ENCODE assay signal across 6 cellular contexts in the genomic region with DNA sequence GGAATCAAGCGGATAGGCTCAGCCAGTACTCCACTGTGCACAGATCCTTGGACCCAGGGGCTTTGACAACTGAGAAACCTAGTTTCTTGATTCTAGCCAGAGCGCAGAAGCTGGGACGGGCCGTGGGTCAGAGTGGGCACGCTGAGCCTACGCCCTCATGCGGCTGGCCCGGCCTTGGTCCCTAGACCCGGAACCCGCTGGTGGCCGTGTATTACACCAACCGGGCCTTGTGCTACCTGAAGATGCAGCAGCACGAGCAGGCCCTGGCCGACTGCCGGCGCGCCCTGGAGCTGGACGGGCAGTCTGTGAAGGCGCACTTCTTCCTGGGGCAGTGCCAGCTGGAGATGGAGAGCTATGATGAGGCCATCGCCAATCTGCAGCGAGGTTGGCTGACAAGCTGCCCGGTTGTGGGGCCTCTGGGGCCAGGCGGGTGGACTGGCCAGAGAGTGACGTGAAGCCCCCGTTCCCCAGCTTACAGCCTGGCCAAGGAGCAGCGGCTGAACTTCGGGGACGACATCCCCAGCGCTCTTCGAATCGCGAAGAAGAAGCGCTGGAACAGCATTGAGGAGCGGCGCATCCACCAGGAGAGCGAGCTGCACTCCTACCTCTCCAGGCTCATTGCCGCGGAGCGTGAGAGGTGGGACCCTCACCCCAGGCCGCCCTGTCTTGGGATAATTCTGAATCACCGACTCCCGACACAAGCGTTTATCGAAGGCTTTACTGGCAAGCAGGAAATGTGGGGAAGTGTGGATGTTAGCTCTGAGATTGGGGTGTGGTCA. TPM values are rescaled to one million over a fixed set of nuclear protein-coding genes. Genes with fewer than 3 reads are reported as not detected.
A peak's percentile ranks its signal among the peaks of the same experiment; 100 is the strongest.
DNase-seq lines count a peak whose midpoint lies in the region; ATAC-seq and TF ChIP-seq lines count a peak whose summit lies in the region.

No MANE protein-coding gene starts in this region.

- CTCF ChIA-PET in RWPE1 (lab: Yijun Ruan, JAX) = interaction anchor here (1.1 to 1.2 kb wide), 2 partner anchors 19 to 20 kb away, joined by 3 to 4 read pairs; no protein-coding TSS in a partner anchor

- H3K4me1 ChIP-seq in heart right ventricle = peaks cover 33 to 60% (median 50%) of the 10 kb centered on the region in 9 donors

- POLR2A ChIA-PET in RWPE1 (lab: Yijun Ruan, JAX; ENCODE audit: low non-redundant PET) = no interaction called here

- in situ Hi-C loops in GM18951 (cut with MboI; ENCODE audit: low sequenced_read_pairs, unreplicated experiment) = no loop called here

- H3K9me3 Mint-ChIP-seq in type B pancreatic cell = no peaks in the 10 kb centered on the region

- H3K4me1 Mint-ChIP-seq in type B pancreatic cell (ENCODE audit: unreplicated experiment) = peaks cover 3% of the 10 kb centered on the region

- peak overlapping the region; percentile 72 for H3K27ac Mint-ChIP-seq in type B pancreatic cell

- TF ChIP-seq CTCF in RWPE1 (conservative IDR thresholded peaks at IDR 0.05; ENCODE audit: low read depth) (no peak), heart right ventricle (IDR thresholded peaks at IDR 0.05) (peak in 2 of 9 donors; percentile 10 to 15), type B pancreatic cell (conservative IDR thresholded peaks at IDR 0.05) (no peak)

- H3K27me3 Mint-ChIP-seq in type B pancreatic cell = no peaks in the 10 kb centered on the region

- WGBS in heart right ventricle, 2 donors = 45% methylated on average over 44 of the region's 44 CpGs

- ATAC-seq in heart right ventricle (no peak), GM19467 (IDR thresholded peaks at IDR 0.05; ENCODE audit: unreplicated experiment) (no peak)

- H3K36me3 ChIP-seq in heart right ventricle = peaks cover 0 to 29% (median 19%) of the 10 kb centered on the region in 9 donors

- peaks cover 0 to 11% (median 0%) of the 10 kb centered on the region in 7 donors for H3K27me3 ChIP-seq in heart right ventricle

- intact Hi-C loops in heart right ventricle (cut with DNase I) = loop anchor here in 1 of 10 donors (2.0 kb wide), 1 partner anchor 40 kb away; a partner anchor contains a TSS

- peaks cover 4% of the 10 kb centered on the region for H3K36me3 Mint-ChIP-seq in type B pancreatic cell

- TF ChIP-seq POLR2A in GM18951 (IDR thresholded peaks at IDR 0.05; ENCODE audit: extremely low read depth, insufficient read depth, insufficient read length) = peak; percentile 24

- H3K4me3 ChIP-seq in heart right ventricle = peak overlapping the region; percentile 50 to 95 (median 71)

- peak overlapping the region; percentile 94 for H3K27ac ChIP-seq in RWPE1
- H3K27ac ChIP-seq in heart right ventricle = peak overlapping the region in 9 of 10 donors; percentile 92 to 99 (median 97)

- no peaks in the 10 kb centered on the region for H3K9me3 ChIP-seq in heart right ventricle

- peak overlapping the region; percentile 84 for H3K4me3 Mint-ChIP-seq in type B pancreatic cell

- DNase-seq in RWPE1 (ENCODE audit: low spot score) = no peak
- peak in 1 of 2 donors; percentile 54 for DNase-seq in heart right ventricle
- no peak for DNase-seq in type B pancreatic cell (ENCODE audit: extremely low spot score, unreplicated experiment)
- DNase-seq in T-helper 9 cell = no peak

RNA-seq across cellular contexts. Expression of a gene that starts 0.9 kb away (rescaled TPM):
- total RNA-seq in heart right ventricle (100 to 1,000 TPM; 101 to 147 (median 116) TPM), type B pancreatic cell (ENCODE audit: low replicate concordance) (74.7 and 80.3 TPM in 2 replicates)
- 100 to 1,000 TPM in 1 of 2 donors, 10 to 100 TPM in 1; 92.7 to 165 TPM for polyA plus RNA-seq in heart right ventricle

RNA-seq across cellular contexts. Expression of a gene that starts 3.0 kb away (rescaled TPM):
- total RNA-seq in heart right ventricle (10 to 100 TPM; 36.9 to 50.6 (median 44.0) TPM), type B pancreatic cell (ENCODE audit: low replicate concordance) (63.3 and 65.2 TPM in 2 replicates)
- polyA plus RNA-seq in heart right ventricle = 10 to 100 TPM; 34.7 to 60.6 TPM

RNA-seq across cellular contexts. Expression of a gene that starts 5.7 kb away (rescaled TPM):
- total RNA-seq in heart right ventricle = 1 to 10 TPM; 1.2 to 2.6 (median 2.1) TPM
- polyA plus RNA-seq in heart right ventricle = 1 to 10 TPM in 1 of 2 donors, under 1 TPM in 1; 0.90 to 7.4 TPM
- 2.2 and 2.7 TPM in 2 replicates for total RNA-seq in type B pancreatic cell (ENCODE audit: low replicate concordance)

RNA-seq across cellular contexts. Expression of a gene that starts 9.0 kb away (rescaled TPM):
- total RNA-seq in heart right ventricle (1 to 10 TPM; 6.8 to 9.7 (median 8.4) TPM), type B pancreatic cell (ENCODE audit: low replicate concordance) (18.2 and 21.0 TPM in 2 replicates)
- polyA plus RNA-seq in heart right ventricle = 1 to 10 TPM; 7.2 to 9.2 TPM

RNA-seq across cellular contexts. Expression of a gene that starts 13.2 kb away (rescaled TPM):
- total RNA-seq in heart right ventricle = 100 to 1,000 TPM in 3 of 10 donors, 10 to 100 TPM in 7; 66.8 to 118 (median 89.2) TPM
- polyA plus RNA-seq in heart right ventricle = 100 to 1,000 TPM; 101 to 261 TPM
- 146 and 163 TPM in 2 replicates for total RNA-seq in type B pancreatic cell (ENCODE audit: low replicate concordance)
